ENCODE assay signal across 27 cellular contexts in genomic region chr1:238384381-238384780, GRCh38.
DNase-seq lines count a peak whose midpoint lies in the region; ATAC-seq, FAIRE-seq and TF ChIP-seq lines count a peak whose summit lies in the region.
"Had no signal": no experiment of that assay in that cellular context is flagged by ENCODE, and none has a peak within 500 bp of the region (broad histone marks: within the 10 kb centered on the region; RNA-seq: fewer than 3 reads in every experiment).

No MANE protein-coding gene starts in this region.

- H3K27me3 ChIP-seq in IMR-90 (ENCODE audit: control insufficient read depth, insufficient read depth, low read length), result no peaks in the 10 kb centered on the region
- H3K27me3 ChIP-seq in K562 (ENCODE audit: control insufficient read depth in 2 of 2, insufficient read depth in 2 of 2, low read length in 2 of 2), result no peaks in the 10 kb centered on the region
- no peaks in the 10 kb centered on the region for H3K27me3 ChIP-seq in neuronal stem cell (ENCODE audit: control insufficient read depth in 3 of 3, insufficient read depth in 3 of 3, low read depth in 1 of 3, low read length in 3 of 3)
- H3K27me3 ChIP-seq: BLaER1 treated with 17β-estradiol and CSF1 and Interleukin-3, amounts not matched to agents 10 nM and 100 nM; SJSA1 had no signal

- dilution Hi-C loops in IMR-90 (cut with HindIII; ENCODE audit: low sequenced_read_pairs, unreplicated experiment), result no loop called here

- TF ChIP-seq EP300 in K562 (IDR thresholded peaks at IDR 0.05; ENCODE audit: low read length), result no peak

- H3K79me1 ChIP-seq in IMR-90 (ENCODE audit: low read depth in 1 of 2, low read length in 2 of 2), result no peaks in the 10 kb centered on the region
- H3K79me1 ChIP-seq in neuronal stem cell (ENCODE audit: low read depth, low read length), result no peaks in the 10 kb centered on the region

- H3K9me1 ChIP-seq in IMR-90 (ENCODE audit: insufficient read depth, low read length), result no peaks in the 10 kb centered on the region
- H3K9me1 ChIP-seq in K562 (ENCODE audit: control insufficient read depth, insufficient read depth, low read length), result no peaks in the 10 kb centered on the region

- peak; percentile 29 for FAIRE-seq in K562 (lab: Jason Lieb, UNC)
- FAIRE-seq: GM12892, HepG2 had no signal

- intact Hi-C loops in IMR-90 (cut with micrococcal nuclease) (no loop called here), K562 (cut with micrococcal nuclease) (no loop called here), posterior vena cava (cut with DNase I) (no loop called here)

- no peak overlapping the region for H3K56ac ChIP-seq in IMR-90 (ENCODE audit: extremely low read depth, insufficient read depth, low read length)

- DNase-seq in DMS53 (lab: John Stamatoyannopoulos, UW), result peak; percentile 9
- DNase-seq in DMS53 treated with DMSO at 0.1 percent for 48 hours (lab: John Stamatoyannopoulos, UW; ENCODE audit: unreplicated experiment), result no peak
- DNase-seq in IMR-90, result peak; percentile 34
- DNase-seq in K562 (ENCODE audit: extremely low read depth in 1 of 4, low spot score in 3 of 4), result no peak
- DNase-seq in neuronal stem cell (ENCODE audit: low spot score), result no peak
- DNase-seq in superior temporal gyrus (ENCODE audit: extremely low spot score), result no peak
- DNase-seq in posterior vena cava (ENCODE audit: low spot score), result no peak
- DNase-seq: ACHN; CD8-positive, alpha-beta T cell; DMS79; H7; NCI-H1105; NCI-H146; NCI-H2029 treated with DMSO at 0.1 percent for 48 hours; NCI-H226; NCI-H510A treated with DMSO at 0.1 percent for 48 hours; NCI-H774; NK-92 treated with Interleukin-12 subunit alpha and Interleukin-12 subunit beta, amount 100 ng/mL, for 24 hours; T-helper 1 cell had no signal

- in situ Hi-C loops in IMR-90 (cut with MboI; ENCODE audit: low sequenced_read_pairs) (no loop called here), K562 (cut with MboI) (no loop called here)

- POLR2A ChIA-PET in IMR-90 (lab: Charles Lee; ENCODE audit: unreplicated experiment) (no interaction called here), K562 (lab: Yijun Ruan, JAX) (no interaction called here)

- H4K91ac ChIP-seq in IMR-90 (ENCODE audit: insufficient read depth, low read depth, low read length), result no peak overlapping the region
- H4K91ac ChIP-seq in neuronal stem cell (ENCODE audit: low read depth, low read length, poor library complexity), result no peak overlapping the region

- H3K14ac ChIP-seq in IMR-90 (replicated peaks; ENCODE audit: low read depth, low read length) (no peak overlapping the region), neuronal stem cell (ENCODE audit: low read length) (no peak overlapping the region)

- no peak overlapping the region for H3K4ac ChIP-seq in IMR-90 (ENCODE audit: low read depth, low read length)
- H3K4ac ChIP-seq in neuronal stem cell (ENCODE audit: low read length), result no peak overlapping the region

- ATAC-seq in IMR-90 (ENCODE audit: low read depth) (no peak), K562 (no peak), GM21619 (IDR thresholded peaks at IDR 0.05; ENCODE audit: unreplicated experiment) (no peak)
- ATAC-seq: CD8-positive, alpha-beta T cell; HepG2; Panc1 had no signal

- no peak overlapping the region for H2BK120ac ChIP-seq in IMR-90 (ENCODE audit: low read depth, low read length)
- H2BK120ac ChIP-seq in neuronal stem cell (ENCODE audit: low read depth, low read length), result no peak overlapping the region

- TF ChIP-seq CTCF in IMR-90 (conservative IDR thresholded peaks at IDR 0.05; ENCODE audit: low read depth, low read length) (no peak), K562 (IDR thresholded peaks at IDR 0.05 in 2 of 3, conservative IDR thresholded peaks at IDR 0.05 in 1 of 3; ENCODE audit: insufficient read depth in 2 of 3, low read depth in 1 of 3, low read length in 3 of 3) (no peak)

- peaks cover 2% of the 10 kb centered on the region; the same call in 1 of the 2 replicates for H3K9me3 ChIP-seq in IMR-90 (ENCODE audit: control insufficient read depth, insufficient read depth, low read length)
- 0 out of 2 replicates have a peak, but pooled peaks cover 2% of the 10 kb centered on the region for H3K9me3 ChIP-seq in K562 (replicated peaks; ENCODE audit: control insufficient read depth, insufficient read depth, low read depth, low read length)
- H3K9me3 ChIP-seq in neuronal stem cell (replicated peaks in 1 of 2; ENCODE audit: control insufficient read depth in 2 of 2, insufficient read depth in 1 of 2, low read depth in 1 of 2, low read length in 2 of 2), result no peaks in the 10 kb centered on the region
- H3K9me3 ChIP-seq: BLaER1 treated with 17β-estradiol and CSF1 and Interleukin-3, amounts not matched to agents 10 nM and 100 nM; SJSA1 had no signal

- no peak overlapping the region for H3K9ac ChIP-seq in IMR-90 (ENCODE audit: low read depth, low read length)
- H3K9ac ChIP-seq in K562 (ENCODE audit: insufficient read depth in 1 of 2, low read depth in 2 of 2, low read length in 2 of 2), result no peak overlapping the region
- H3K9ac ChIP-seq in neuronal stem cell (ENCODE audit: low read depth, low read length, poor library complexity), result no peak overlapping the region
- H3K9ac ChIP-seq: BLaER1 treated with 17β-estradiol and CSF1 and Interleukin-3, amounts not matched to agents 10 nM and 100 nM; KMS-11 had no signal

- H3K79me2 ChIP-seq in K562 (ENCODE audit: control insufficient read depth, insufficient read depth, low read length), result no peaks in the 10 kb centered on the region

- H2BK15ac ChIP-seq in IMR-90 (ENCODE audit: low read depth, low read length), result no peak overlapping the region
- H2BK15ac ChIP-seq in neuronal stem cell (ENCODE audit: low read length), result no peak overlapping the region

- H4K20me1 ChIP-seq in IMR-90 (ENCODE audit: insufficient read depth, low read length), result no peaks in the 10 kb centered on the region
- H4K20me1 ChIP-seq in K562 (replicated peaks; ENCODE audit: control insufficient read depth, insufficient read depth, low read length), result no peaks in the 10 kb centered on the region
- H4K20me1 ChIP-seq: BLaER1 treated with 17β-estradiol and CSF1 and Interleukin-3, amounts not matched to agents 10 nM and 100 nM had no signal

- BruUV-seq in IMR-90 (replicated peaks; lab: Mats Ljungman, UMichigan) (no TSS peak), K562 (replicated peaks; lab: Mats Ljungman, UMichigan) (no TSS peak)

- H3K36me3 ChIP-seq in IMR-90 (ENCODE audit: control insufficient read depth, insufficient read depth, low read length) (no peaks in the 10 kb centered on the region), K562 (ENCODE audit: control insufficient read depth, insufficient read depth, low read length) (no peaks in the 10 kb centered on the region), neuronal stem cell (replicated peaks in 1 of 2; ENCODE audit: control insufficient read depth in 2 of 2, insufficient read depth in 2 of 2, low read length in 2 of 2) (no peaks in the 10 kb centered on the region)
- H3K36me3 ChIP-seq: BLaER1 treated with 17β-estradiol and CSF1 and Interleukin-3, amounts not matched to agents 10 nM and 100 nM; SJSA1 had no signal

- H4K5ac ChIP-seq in IMR-90 (ENCODE audit: low read depth, low read length), result no peak overlapping the region

- no peak overlapping the region for H4K8ac ChIP-seq in IMR-90 (ENCODE audit: low read depth in 2 of 2, low read length in 2 of 2)
- H4K8ac ChIP-seq in neuronal stem cell (ENCODE audit: low read depth, low read length), result no peak overlapping the region

- H3K4me1 ChIP-seq in IMR-90 (ENCODE audit: control insufficient read depth, insufficient read depth, low read length) (no peaks in the 10 kb centered on the region), K562 (replicated peaks in 1 of 2; ENCODE audit: control insufficient read depth in 2 of 2, insufficient read depth in 2 of 2, low read length in 2 of 2) (no peaks in the 10 kb centered on the region), neuronal stem cell (ENCODE audit: control insufficient read depth in 2 of 2, insufficient read depth in 1 of 2, low read depth in 1 of 2, low read length in 2 of 2) (peaks cover 0 to 4% of the 10 kb centered on the region in 2 donors)
- H3K4me1 ChIP-seq: BLaER1 treated with 17β-estradiol and CSF1 and Interleukin-3, amounts not matched to agents 10 nM and 100 nM; SJSA1 had no signal

- no peak overlapping the region for H2AFZ ChIP-seq in IMR-90 (replicated peaks; ENCODE audit: low read length, poor library complexity)
- no peak overlapping the region for H2AFZ ChIP-seq in K562 (ENCODE audit: low read depth, low read length)
- H2AFZ ChIP-seq in neuronal stem cell (ENCODE audit: low read length), result peak overlapping the region; percentile 48

- H3K27ac ChIP-seq in IMR-90 (ENCODE audit: insufficient read depth, low read length) (no peak overlapping the region), K562 (ENCODE audit: extremely low read depth, low read depth, low read length) (no peak overlapping the region), neuronal stem cell (replicated peaks; ENCODE audit: low read length) (no peak overlapping the region)
- H3K27ac ChIP-seq: 22Rv1; BLaER1 treated with 17β-estradiol and CSF1 and Interleukin-3, amounts not matched to agents 10 nM and 100 nM; KMS-11; SJSA1 had no signal

- no peak overlapping the region for H2AK5ac ChIP-seq in IMR-90 (ENCODE audit: low read depth, low read length)
- H2AK5ac ChIP-seq in neuronal stem cell (ENCODE audit: low read depth, low read length), result no peak overlapping the region

- TF ChIP-seq RAD21 in IMR-90 (IDR thresholded peaks at IDR 0.05; ENCODE audit: low read length) (no peak), K562 (CRISPR knock-in tag; conservative IDR thresholded peaks at IDR 0.05 in 1 of 2, IDR thresholded peaks at IDR 0.05 in 1 of 2) (no peak)

- H3K18ac ChIP-seq in IMR-90 (ENCODE audit: low read depth, low read length) (no peak overlapping the region), neuronal stem cell (ENCODE audit: low read length) (no peak overlapping the region)

- CTCF ChIA-PET in IMR-90 (lab: Yijun Ruan, JAX), result interaction anchor here (0.9 kb wide), 1 partner anchor 16 kb away, joined by 3 read pairs; no protein-coding TSS in a partner anchor
- CTCF ChIA-PET in K562 (lab: Yijun Ruan, JAX; ENCODE audit: low intra/inter-chr PET ratio), result no interaction called here

- H3K4me3 ChIP-seq in IMR-90 (ENCODE audit: insufficient read depth, low read depth, low read length) (no peak overlapping the region), K562 (no peak overlapping the region), neuronal stem cell (ENCODE audit: low read length in 2 of 2) (no peak overlapping the region)
- H3K4me3 ChIP-seq: BLaER1 treated with 17β-estradiol and CSF1 and Interleukin-3, amounts not matched to agents 10 nM and 100 nM; SJSA1 had no signal

- TF ChIP-seq POLR2A in IMR-90 (IDR thresholded peaks at IDR 0.05; ENCODE audit: low read depth, low read length) (no peak), K562 (conservative IDR thresholded peaks at IDR 0.05) (no peak)

- H3K23ac ChIP-seq in IMR-90 (ENCODE audit: low read depth, low read length), result no peak overlapping the region
- no peak overlapping the region for H3K23ac ChIP-seq in neuronal stem cell (ENCODE audit: low read depth, low read length, poor library complexity)

- H2BK12ac ChIP-seq in neuronal stem cell (ENCODE audit: low read length), result no peak overlapping the region

- no CpG with 5 or more reads among the region's 5 CpGs for WGBS in IMR-90 (ENCODE audit: extremely low coverage in 2 of 2, insufficient read length in 1 of 2), 2 experiments
- 0% methylated on average over 5 of the region's 5 CpGs for WGBS in K562 (ENCODE audit: insufficient coverage, low coverage, missing lambda C conversion rate)
- WGBS in neuronal stem cell (ENCODE audit: extremely low coverage in 2 of 2, insufficient read length in 2 of 2, insufficient replicate concordance in 1 of 2), 2 donors, result no CpG with 5 or more reads among the region's 5 CpGs

- H2BK5ac ChIP-seq in IMR-90 (ENCODE audit: low read depth, low read length, poor library complexity, severe bottlenecking) (no peak overlapping the region), neuronal stem cell (ENCODE audit: low read length) (no peak overlapping the region)

- H3K4me2 ChIP-seq in IMR-90 (ENCODE audit: low read depth, low read length) (no peak overlapping the region), K562 (ENCODE audit: insufficient read depth, low read length) (no peak overlapping the region), neuronal stem cell (ENCODE audit: insufficient read depth, low read length, poor library complexity, severe bottlenecking) (no peak overlapping the region)
- H3K4me2 ChIP-seq: BLaER1 treated with 17β-estradiol and CSF1 and Interleukin-3, amounts not matched to agents 10 nM and 100 nM; KMS-11 had no signal

- no peak overlapping the region for H2AK9ac ChIP-seq in IMR-90 (replicated peaks; ENCODE audit: low read depth, low read length, poor library complexity)

- no peak overlapping the region for H2BK20ac ChIP-seq in IMR-90 (ENCODE audit: low read depth, low read length)

Comparison
In these comparisons a context has a peak if more than half of its experiments do, and no peak if none do; other contexts are left out.
1. DNase-seq: peak in DMS53 (single experiment) and IMR-90 (single experiment); none in DMS53 treated with DMSO at 0.1 percent for 48 hours (single experiment), K562 (0 of 4), neuronal stem cell (single experiment), superior temporal gyrus (single experiment) and posterior vena cava (single experiment).